ENCODE assay signal across 9 cellular contexts in genomic region chr4:6991771-6992557, GRCh38. TPM values are rescaled to one million over a fixed set of nuclear protein-coding genes. Genes with fewer than 3 reads are reported as not detected.
DNase-seq lines count a peak whose midpoint lies in the region; ATAC-seq and TF ChIP-seq lines count a peak whose summit lies in the region.
"Had no signal": no experiment of that assay in that cellular context is flagged by ENCODE, and none has a peak within 500 bp of the region (broad histone marks: within the 10 kb centered on the region; RNA-seq: fewer than 3 reads in every experiment).

No MANE protein-coding gene starts in this region.

- intact Hi-C loops in lower lobe of right lung (cut with DNase I) = no loop called here

- ATAC-seq in lower lobe of right lung (no peak), GM19463 (IDR thresholded peaks at IDR 0.05; ENCODE audit: unreplicated experiment) (no peak), GM21825 (IDR thresholded peaks at IDR 0.05; ENCODE audit: unreplicated experiment) (no peak)

- no peaks in the 10 kb centered on the region for H3K9me3 ChIP-seq in lower lobe of right lung

- CTCF ChIA-PET in AG04449 (lab: Yijun Ruan, JAX) = interaction anchor here (1.4 to 2.7 kb wide), 2 partner anchors 18 to 51 kb away, joined by 4 to 13 read pairs; partner anchors contain the start of gene TADA2B

- H3K27me3 ChIP-seq in lower lobe of right lung (ENCODE audit: low read depth) = no peaks in the 10 kb centered on the region

- no peak overlapping the region for H3K4me3 ChIP-seq in AG04449 (ENCODE audit: low read depth, low read length)
- H3K4me3 ChIP-seq in lower lobe of right lung = no peak overlapping the region

- DNase-seq in AG04449 (ENCODE audit: low read depth, low spot score) = peak; percentile 67
- DNase-seq in HK-2 (ENCODE audit: unreplicated experiment) = peak; percentile 29
- peak; percentile 96 for DNase-seq in astrocyte of the hippocampus (ENCODE audit: low read depth, low spot score)
- DNase-seq in lower lobe of right lung = no peak
- DNase-seq in activated CD4-positive, CD25-positive, alpha-beta regulatory T cell treated with anti-CD3 and anti-CD28 coated beads, Interleukin-2, amount 50 U/mL, for 72 hours = no peak
- no peak for DNase-seq in NCI-H2227 (lab: John Stamatoyannopoulos, UW; ENCODE audit: unreplicated experiment)
- DNase-seq: stimulated activated CD4-positive, alpha-beta T cell treated with anti-CD3 and anti-CD28 coated beads, Interleukin-15, amount 100 ng/mL, for 24 hours had no signal

- H3K36me3 ChIP-seq in lower lobe of right lung = peaks cover 37% of the 10 kb centered on the region

- POLR2A ChIA-PET in AG04449 (lab: Yijun Ruan, JAX) = no interaction called here

- TF ChIP-seq CTCF in AG04449 (IDR thresholded peaks at IDR 0.05; ENCODE audit: insufficient read depth, low read length, missing control alignments) (no peak), lower lobe of right lung (IDR thresholded peaks at IDR 0.05) (no peak)

- H3K4me1 ChIP-seq in lower lobe of right lung = peaks cover 51% of the 10 kb centered on the region

- H3K27ac ChIP-seq in lower lobe of right lung = peak overlapping the region; percentile 13

RNA-seq across cellular contexts. Expression of gene TADA2B, which starts 51.2 kb away (rescaled TPM):
- total RNA-seq in lower lobe of right lung = 20.2 TPM

Comparison
In these comparisons a context has a peak if more than half of its experiments do, and no peak if none do; other contexts are left out.
1. DNase-seq: peak in AG04449 (single experiment), HK-2 (single experiment) and astrocyte of the hippocampus (single experiment); none in lower lobe of right lung (single experiment), activated CD4-positive, CD25-positive, alpha-beta regulatory T cell treated with anti-CD3 and anti-CD28 coated beads, Interleukin-2, amount 50 U/mL, for 72 hours (single experiment) and NCI-H2227 (single experiment).